1 cellular context compared by ENCODE assay signal in genomic region chr3:191353022-191353777, GRCh38.
TF ChIP-seq lines count a peak whose summit lies in the region.

No MANE protein-coding gene starts in this region.

TF ChIP-seq in GM12878, 131 proteins besides CTCF, POLR2A, EP300 and RAD21:
- TF ChIP-seq NR2C1 (IDR thresholded peaks at IDR 0.05) = no peak
- TF ChIP-seq PRDM15 (CRISPR knock-in tag; IDR thresholded peaks at IDR 0.05) = no peak
- no peak for TF ChIP-seq ZBTB11 (CRISPR knock-in tag; IDR thresholded peaks at IDR 0.05)
- TF ChIP-seq HCFC1 (IDR thresholded peaks at IDR 0.05; ENCODE audit: low read length) = no peak
- TF ChIP-seq HDGF (IDR thresholded peaks at IDR 0.05) = peak; percentile 67; the same call in 1 of the 2 replicates
- TF ChIP-seq PAX8 (IDR thresholded peaks at IDR 0.05) = no peak
- 0 out of 2 replicates have a peak, but pooled peaks have one; percentile 30 for TF ChIP-seq RFX5 (IDR thresholded peaks at IDR 0.05; ENCODE audit: low read depth, low read length)
- TF ChIP-seq POLR2AphosphoS2 (IDR thresholded peaks at IDR 0.05; ENCODE audit: low read depth, low read length) = no peak
- TF ChIP-seq EZH2 (IDR thresholded peaks at IDR 0.05; ENCODE audit: borderline replicate concordance, control insufficient read depth, low read depth, low read length) = no peak
- peak; percentile 75 for TF ChIP-seq MLLT1 (IDR thresholded peaks at IDR 0.05)
- 0 out of 2 replicates have a peak, but pooled peaks have one; percentile 26 for TF ChIP-seq BMI1 (IDR thresholded peaks at IDR 0.05; ENCODE audit: borderline replicate concordance)
- 0 out of 2 replicates have a peak, but pooled peaks have one; percentile 17 for TF ChIP-seq ZNF687 (IDR thresholded peaks at IDR 0.05)
- 0 out of 2 replicates have a peak, but pooled peaks have one; percentile 17 for TF ChIP-seq MTA2 (IDR thresholded peaks at IDR 0.05; ENCODE audit: low read depth)
- peak; percentile 83 for TF ChIP-seq ZNF24 (IDR thresholded peaks at IDR 0.05)
- peak; percentile 44; the same call in 1 of the 2 replicates for TF ChIP-seq DPF2 (IDR thresholded peaks at IDR 0.05)
- TF ChIP-seq NBN (IDR thresholded peaks at IDR 0.05) = 0 out of 2 replicates have a peak, but pooled peaks have one; percentile 58
- 0 out of 2 replicates have a peak, but pooled peaks have one; percentile 43 for TF ChIP-seq SMARCA5 (IDR thresholded peaks at IDR 0.05)
- TF ChIP-seq IKZF2 (IDR thresholded peaks at IDR 0.05) = peak; percentile 35 to 63; a peak in 1 of 4 replicates
- TF ChIP-seq GATAD2B (conservative IDR thresholded peaks at IDR 0.05; ENCODE audit: low read depth) = 0 out of 2 replicates have a peak, but pooled peaks have one; percentile 28
- peak; percentile 58 for TF ChIP-seq IKZF1 (conservative IDR thresholded peaks at IDR 0.05)
